8 cellular contexts compared by ENCODE assay signal in genomic region chr6:30877419-30878262, GRCh38. TPM values are rescaled to one million over a fixed set of nuclear protein-coding genes. Genes with fewer than 3 reads are reported as not detected.
DNase-seq lines count a peak whose midpoint lies in the region; ATAC-seq and TF ChIP-seq lines count a peak whose summit lies in the region.

No MANE protein-coding gene starts in this region.

- no peaks in the 10 kb centered on the region for H3K9me3 Mint-ChIP-seq in activated T-cell treated with anti-CD3 and anti-CD28 coated beads, Interleukin-2, amount 50 U/mL, for 4 hours
- peaks cover 0 to 8% (median 6%) of the 10 kb centered on the region in 11 donors for H3K9me3 Mint-ChIP-seq in naive thymus-derived CD4-positive, alpha-beta T cell

- H3K4me3 ChIP-seq in PC-3 (ENCODE audit: low read length) (peak overlapping the region; percentile 59), esophagus muscularis mucosa (peak overlapping the region; percentile 22 to 54 (median 46))
- H3K4me3 ChIP-seq in naive thymus-derived CD4-positive, alpha-beta T cell (ENCODE audit: low read length), result peak overlapping the region; percentile 40

- H3K4me1 ChIP-seq in PC-3 (ENCODE audit: insufficient read depth, low read length) (peaks cover 32% of the 10 kb centered on the region), esophagus muscularis mucosa (peaks cover 21 to 44% (median 39%) of the 10 kb centered on the region in 4 donors)
- H3K4me1 ChIP-seq in naive thymus-derived CD4-positive, alpha-beta T cell (ENCODE audit: control insufficient read depth in 2 of 2, insufficient read depth in 2 of 2, low read length in 2 of 2), result peaks cover 8 to 14% of the 10 kb centered on the region in 2 donors

- H3F3A ChIP-seq in PC-3 (ENCODE audit: low read length, unreplicated experiment), result no peaks in the 10 kb centered on the region

- H3K9ac ChIP-seq in PC-3 (ENCODE audit: low read length), result peak overlapping the region; percentile 73

- H3K4me2 ChIP-seq in PC-3 (ENCODE audit: low read length), result peak overlapping the region; percentile 83

- BruUV-seq in PC-3 (replicated peaks; lab: Mats Ljungman, UMichigan), result no TSS peak

- H3K9me3 ChIP-seq in PC-3 (ENCODE audit: low read length), result no peaks in the 10 kb centered on the region
- H3K9me3 ChIP-seq in esophagus muscularis mucosa, result no peaks in the 10 kb centered on the region
- no peaks in the 10 kb centered on the region for H3K9me3 ChIP-seq in naive thymus-derived CD4-positive, alpha-beta T cell (ENCODE audit: control insufficient read depth in 2 of 3, low read length in 3 of 3)

- no peaks in the 10 kb centered on the region for H3K27me3 Mint-ChIP-seq in activated T-cell treated with anti-CD3 and anti-CD28 coated beads, Interleukin-2, amount 50 U/mL, for 4 hours (ENCODE audit: low read depth)
- peaks cover 0 to 7% (median 0%) of the 10 kb centered on the region in 5 donors for H3K27me3 Mint-ChIP-seq in naive thymus-derived CD4-positive, alpha-beta T cell

- no peaks in the 10 kb centered on the region for H3K36me3 Mint-ChIP-seq in activated T-cell treated with anti-CD3 and anti-CD28 coated beads, Interleukin-2, amount 50 U/mL, for 4 hours (ENCODE audit: insufficient read depth)
- H3K36me3 Mint-ChIP-seq in naive thymus-derived CD4-positive, alpha-beta T cell, result peaks cover 0 to 5% (median 3%) of the 10 kb centered on the region in 5 donors

- peak overlapping the region; percentile 63 for H3K27ac ChIP-seq in PC-3 (ENCODE audit: low read length)
- H3K27ac ChIP-seq in esophagus muscularis mucosa (replicated peaks in 1 of 4), result peak overlapping the region; percentile 80 to 83 (median 82)
- peak overlapping the region; percentile 50 for H3K27ac ChIP-seq in naive thymus-derived CD4-positive, alpha-beta T cell (ENCODE audit: low read depth, low read length)

- peak overlapping the region; percentile 44 to 91 (median 84) for H3K27ac Mint-ChIP-seq in naive thymus-derived CD4-positive, alpha-beta T cell

- H3K4me3 Mint-ChIP-seq in activated T-cell treated with anti-CD3 and anti-CD28 coated beads, Interleukin-2, amount 50 U/mL, for 4 hours, result peak overlapping the region; percentile 68
- H3K4me3 Mint-ChIP-seq in naive thymus-derived CD4-positive, alpha-beta T cell, result peak overlapping the region; percentile 69 to 90 (median 86)

- POLR2A ChIA-PET in PC-3 (lab: Charles Lee; ENCODE audit: unreplicated experiment), result no interaction called here
- POLR2A ChIA-PET in naive thymus-derived CD4-positive, alpha-beta T cell (lab: Charles Lee), result interaction anchor here (0.7 to 1.8 kb wide), 5 partner anchors 29 to 49 kb away, joined by 3 to 12 read pairs (median 4); no protein-coding TSS in a partner anchor

- ATAC-seq in PC-3, result peak; percentile 89
- peak; percentile 79 for ATAC-seq in activated T-cell treated with anti-CD3 and anti-CD28 coated beads, Interleukin-2, amount 50 U/mL, for 4 hours
- ATAC-seq in naive thymus-derived CD4-positive, alpha-beta T cell, result peak; percentile 93
- ATAC-seq in HG03175 (IDR thresholded peaks at IDR 0.05; ENCODE audit: unreplicated experiment), result no peak

- H3K9me2 ChIP-seq in PC-3 (replicated peaks; ENCODE audit: low read length), result no peaks in the 10 kb centered on the region

- intact Hi-C loops in PC-3 (cut with micrococcal nuclease) (loop anchor here (1.0 to 5.0 kb wide), 5 partner anchors 49 to 205 kb away; partner anchors contain the start of genes DHX16, FLOT1 and IER3), esophagus muscularis mucosa (cut with DNase I) (loop anchor here (1.0 to 5.0 kb wide), 2 partner anchors 49 to 135 kb away; partner anchors contain the start of genes FLOT1 and IER3)
- intact Hi-C loops in naive thymus-derived CD4-positive, alpha-beta T cell (cut with micrococcal nuclease), result loop anchor here (1.0 to 5.0 kb wide), 7 partner anchors 49 to 395 kb away; partner anchors contain the start of genes IER3 (in 2 of the 2) and TUBB (in 1 of the 2)

- no peaks in the 10 kb centered on the region for H3K79me2 ChIP-seq in PC-3 (ENCODE audit: low read length)

- H2AFZ ChIP-seq in PC-3 (ENCODE audit: low read length), result peak overlapping the region; percentile 70

- CTCF ChIA-PET in PC-3 (lab: Charles Lee), result interaction anchor here (0.5 to 1.5 kb wide), 2 partner anchors 49 to 210 kb away, joined by 3 to 6 read pairs; no protein-coding TSS in a partner anchor
- CTCF ChIA-PET in naive thymus-derived CD4-positive, alpha-beta T cell (lab: Charles Lee), result interaction anchor here (0.8 to 12.4 kb wide), 11 partner anchors 9 to 203 kb away, joined by 3 to 172 read pairs (median 4); no protein-coding TSS in a partner anchor

- peak; percentile 88 for DNase-seq in DMS114 treated with DMSO at 0.1 percent for 48 hours (lab: John Stamatoyannopoulos, UW; ENCODE audit: unreplicated experiment)
- peak; percentile 78 for DNase-seq in HuH-7.5 (ENCODE audit: low spot score)
- DNase-seq in PC-3, result peak; percentile 94
- DNase-seq in activated T-cell treated with anti-CD3 and anti-CD28 coated beads, Interleukin-2, amount 50 U/mL, for 4 hours, result peak; percentile 70
- DNase-seq in esophagus muscularis mucosa (ENCODE audit: extremely low spot score), result peak; percentile 99
- peak; percentile 52 to 72 (median 63) for DNase-seq in naive thymus-derived CD4-positive, alpha-beta T cell
- DNase-seq in stimulated activated CD8-positive, alpha-beta memory T cell treated with anti-CD3 and anti-CD28 coated beads, Interleukin-7, amount 100 ng/mL, for 4 hours (ENCODE audit: low read depth in 2 of 2), result peak; percentile 62 to 64

- H3K27me3 ChIP-seq in PC-3 (ENCODE audit: low read length) (no peaks in the 10 kb centered on the region), esophagus muscularis mucosa (no peaks in the 10 kb centered on the region)
- no peaks in the 10 kb centered on the region for H3K27me3 ChIP-seq in naive thymus-derived CD4-positive, alpha-beta T cell (ENCODE audit: control insufficient read depth in 2 of 2, insufficient read depth in 2 of 2, low read length in 2 of 2)

- no peak for TF ChIP-seq POLR2A in esophagus muscularis mucosa (IDR thresholded peaks at IDR 0.05; ENCODE audit: low read depth)

- TF ChIP-seq CTCF in PC-3 (conservative IDR thresholded peaks at IDR 0.05; ENCODE audit: low read depth, low read length), result peak; percentile 96
- TF ChIP-seq CTCF in esophagus muscularis mucosa (IDR thresholded peaks at IDR 0.05), result peak; percentile 89 to 95 (median 90)

- WGBS in esophagus muscularis mucosa, result 15% methylated on average over 15 of the region's 15 CpGs

- H3K36me3 ChIP-seq in PC-3 (ENCODE audit: low read depth, low read length) (no peaks in the 10 kb centered on the region), esophagus muscularis mucosa (no peaks in the 10 kb centered on the region)
- no peaks in the 10 kb centered on the region for H3K36me3 ChIP-seq in naive thymus-derived CD4-positive, alpha-beta T cell (ENCODE audit: control insufficient read depth in 2 of 3, insufficient read depth in 3 of 3, low read length in 3 of 3)

- peaks cover 25% of the 10 kb centered on the region for H3K4me1 Mint-ChIP-seq in activated T-cell treated with anti-CD3 and anti-CD28 coated beads, Interleukin-2, amount 50 U/mL, for 4 hours (ENCODE audit: low read depth)
- peaks cover 10 to 31% (median 19%) of the 10 kb centered on the region in 7 donors for H3K4me1 Mint-ChIP-seq in naive thymus-derived CD4-positive, alpha-beta T cell

- H4K20me1 ChIP-seq in PC-3 (ENCODE audit: low read length), result no peaks in the 10 kb centered on the region

- TF ChIP-seq EP300 in esophagus muscularis mucosa (IDR thresholded peaks at IDR 0.05), result peak; percentile 23

RNA-seq across cellular contexts. Expression of gene DDR1, which starts 6.7 kb away (rescaled TPM):
- total RNA-seq in PC-3 (2014; rRNA removed), result 108 and 144 TPM in 2 replicates
- total RNA-seq in activated T-cell treated with anti-CD3 and anti-CD28 coated beads, Interleukin-2, amount 50 U/mL, for 4 hours, result 10 to 100 TPM; 13.9 to 23.1 (median 14.2) TPM
- 10 to 100 TPM; 10.4 to 37.9 (median 23.3) TPM for total RNA-seq in esophagus muscularis mucosa
- total RNA-seq in naive thymus-derived CD4-positive, alpha-beta T cell, result 10 to 100 TPM; 13.7 to 23.8 (median 18.6) TPM
- polyA plus RNA-seq in naive thymus-derived CD4-positive, alpha-beta T cell, result 1 to 10 TPM; 1.8 to 8.6 TPM

RNA-seq across cellular contexts. Expression of gene GTF2H4, which starts 30.4 kb away (rescaled TPM):
- 21.7 and 28.7 TPM in 2 replicates for total RNA-seq in PC-3 (2014; rRNA removed)
- 10 to 100 TPM; 69.6 to 74.0 (median 73.8) TPM for total RNA-seq in activated T-cell treated with anti-CD3 and anti-CD28 coated beads, Interleukin-2, amount 50 U/mL, for 4 hours
- 10 to 100 TPM in 1 of 4 donors, 1 to 10 TPM in 3; 6.3 to 15.4 (median 8.2) TPM for total RNA-seq in esophagus muscularis mucosa
- 10 to 100 TPM; 18.8 to 42.3 (median 32.2) TPM for total RNA-seq in naive thymus-derived CD4-positive, alpha-beta T cell
- 10 to 100 TPM in 1 of 2 donors, 1 to 10 TPM in 1; 8.0 to 12.1 TPM for polyA plus RNA-seq in naive thymus-derived CD4-positive, alpha-beta T cell

RNA-seq across cellular contexts. Expression of gene VARS2, which starts 36.4 kb away (rescaled TPM):
- total RNA-seq in PC-3 (2014; rRNA removed) (66.5 and 87.8 TPM in 2 replicates), esophagus muscularis mucosa (10 to 100 TPM in 3 of 4 donors, 1 to 10 TPM in 1; 6.6 to 16.9 (median 12.6) TPM)
- total RNA-seq in activated T-cell treated with anti-CD3 and anti-CD28 coated beads, Interleukin-2, amount 50 U/mL, for 4 hours, result 10 to 100 TPM; 73.6 to 95.1 (median 79.3) TPM
- total RNA-seq in naive thymus-derived CD4-positive, alpha-beta T cell, result 10 to 100 TPM; 22.2 to 47.3 (median 37.9) TPM
- 10 to 100 TPM; 17.1 to 18.9 TPM for polyA plus RNA-seq in naive thymus-derived CD4-positive, alpha-beta T cell

RNA-seq across cellular contexts. Expression of gene SFTA2, which starts 54.3 kb away (rescaled TPM):
- total RNA-seq in PC-3 (2014; rRNA removed) (not detected in 2 replicates), esophagus muscularis mucosa (1 to 10 TPM in 1 of 4 donors, not detected in 3; 1.1 TPM)
- total RNA-seq in activated T-cell treated with anti-CD3 and anti-CD28 coated beads, Interleukin-2, amount 50 U/mL, for 4 hours, result under 1 TPM in 1 of 3 donors, not detected in 2; 0.28 TPM
- not detected for total RNA-seq in naive thymus-derived CD4-positive, alpha-beta T cell
- under 1 TPM in 1 of 2 donors, not detected in 1; 0.34 TPM for polyA plus RNA-seq in naive thymus-derived CD4-positive, alpha-beta T cell
